25 cellular contexts compared by ENCODE assay signal in genomic region chr1:34845131-34845901, GRCh38. TPM values are rescaled to one million over a fixed set of nuclear protein-coding genes. Genes with fewer than 3 reads are reported as not detected.
DNase-seq lines count a peak whose midpoint lies in the region; ATAC-seq, FAIRE-seq and TF ChIP-seq lines count a peak whose summit lies in the region.
"Had no signal": no experiment of that assay in that cellular context is flagged by ENCODE, and none has a peak within 500 bp of the region (broad histone marks: within the 10 kb centered on the region; RNA-seq: fewer than 3 reads in every experiment).

No MANE protein-coding gene starts in this region.

- peak overlapping the region; percentile 77; the same call in 1 of the 2 replicates for H2BK5ac ChIP-seq in H1 (ENCODE audit: low read depth, low read length)

- ATAC-seq in gastrocnemius medialis (peak in 1 of 2 donors; percentile 31), left colon (no peak)
- ATAC-seq in naive thymus-derived CD4-positive, alpha-beta T cell: no peak
- ATAC-seq: activated T-helper 17 cell treated with anti-CD3 and anti-CD28 coated beads, Interleukin-2, amount 50 U/mL, for 72 hours; body of pancreas; natural killer cell had no signal

- H3K4me3 ChIP-seq in H1 (ENCODE audit: extremely low read depth in 1 of 4, insufficient read depth in 2 of 4, low read depth in 3 of 4, low read length in 4 of 4) (no peak overlapping the region), liver (ENCODE audit: low read depth in 1 of 3, low read length in 3 of 3) (no peak overlapping the region), gastrocnemius medialis (no peak overlapping the region), adrenal gland (no peak overlapping the region)
- H3K4me3 ChIP-seq in naive thymus-derived CD4-positive, alpha-beta T cell (ENCODE audit: low read length): no peak overlapping the region
- H3K4me3 ChIP-seq: body of pancreas, stomach had no signal

- TF ChIP-seq EP300 in H1 (IDR thresholded peaks at IDR 0.05; ENCODE audit: borderline replicate concordance in 1 of 2, low read depth in 2 of 2, low read length in 2 of 2): no peak

- H3K27ac ChIP-seq in H1 (ENCODE audit: low read depth, low read length) (no peak overlapping the region), liver (ENCODE audit: low read depth in 1 of 2, low read length in 2 of 2) (peak overlapping the region; percentile 43), gastrocnemius medialis (peak overlapping the region; percentile 12 to 73 (median 34)), adrenal gland (peak overlapping the region in 2 of 5 donors; percentile 41 to 47)
- no peak overlapping the region for H3K27ac ChIP-seq in naive thymus-derived CD4-positive, alpha-beta T cell (ENCODE audit: low read depth, low read length)
- H3K27ac ChIP-seq: RWPE1 had no signal

- peak overlapping the region; percentile 60; the same call in 1 of the 2 replicates for H2BK12ac ChIP-seq in H1 (ENCODE audit: low read depth, low read length)

- H3K27ac Mint-ChIP-seq in naive thymus-derived CD4-positive, alpha-beta T cell: no peak overlapping the region
- H3K27ac Mint-ChIP-seq: activated T-helper 17 cell treated with anti-CD3 and anti-CD28 coated beads, Interleukin-2, amount 50 U/mL, for 72 hours; natural killer cell had no signal

- no peak overlapping the region for H3K4ac ChIP-seq in H1 (replicated peaks; ENCODE audit: insufficient read length, low read depth, low read length)

- H2AK5ac ChIP-seq in H1 (ENCODE audit: low read depth, low read length): peak overlapping the region; percentile 58; the same call in 1 of the 2 replicates

- no peak overlapping the region for H3K23ac ChIP-seq in H1 (ENCODE audit: insufficient read length)

- TF ChIP-seq POLR2A in H1 (IDR thresholded peaks at IDR 0.05; ENCODE audit: control extremely low read depth in 1 of 2, low read depth in 2 of 2, low read length in 2 of 2): no peak
- TF ChIP-seq POLR2A in gastrocnemius medialis (IDR thresholded peaks at IDR 0.05): no peak
- no peak for TF ChIP-seq POLR2A in adrenal gland (IDR thresholded peaks at IDR 0.05)

- H3K4me1 Mint-ChIP-seq in naive thymus-derived CD4-positive, alpha-beta T cell: peaks cover 11 to 25% (median 24%) of the 10 kb centered on the region in 7 donors

- H3K79me2 ChIP-seq in H1 (ENCODE audit: control insufficient read depth in 1 of 2, insufficient read depth in 2 of 2, low read length in 2 of 2): no peaks in the 10 kb centered on the region

- H3K9me3 ChIP-seq in H1 (ENCODE audit: insufficient read depth in 2 of 2, low read depth in 1 of 2, low read length in 1 of 2) (no peaks in the 10 kb centered on the region), liver (ENCODE audit: control insufficient read depth in 4 of 4, low read length in 3 of 4) (no peaks in the 10 kb centered on the region), gastrocnemius medialis (no peaks in the 10 kb centered on the region), adrenal gland (replicated peaks in 1 of 3) (no peaks in the 10 kb centered on the region)
- no peaks in the 10 kb centered on the region for H3K9me3 ChIP-seq in naive thymus-derived CD4-positive, alpha-beta T cell (ENCODE audit: control insufficient read depth in 2 of 3, low read length in 3 of 3)
- H3K9me3 ChIP-seq: body of pancreas, stomach had no signal

- H3K4me2 ChIP-seq in H1 (ENCODE audit: insufficient read depth in 1 of 2, low read depth in 2 of 2, low read length in 2 of 2): no peak overlapping the region; a peak in 1 of 4 replicates

- peak overlapping the region; percentile 29; the same call in 1 of the 2 replicates for H3K18ac ChIP-seq in H1 (ENCODE audit: extremely low read depth, low read length)

- POLR2A ChIA-PET in H1 (lab: Charles Lee; ENCODE audit: partially characterized antibody): interaction anchor here (0.6 to 1.4 kb wide), 5 partner anchors 7 to 1152 kb away, joined by 3 to 6 read pairs (median 3); no protein-coding TSS in a partner anchor
- POLR2A ChIA-PET in naive thymus-derived CD4-positive, alpha-beta T cell (lab: Charles Lee): no interaction called here

- TF ChIP-seq CTCF in H1 (IDR thresholded peaks at IDR 0.05; ENCODE audit: control extremely low read depth in 1 of 3, insufficient read depth in 1 of 3, low read depth in 1 of 3, low read length in 3 of 3): peak in 2 of 3 experiments; percentile 29 to 51; a peak in 3 of 4 replicates
- TF ChIP-seq CTCF in liver (IDR thresholded peaks at IDR 0.05; ENCODE audit: low read depth, low read length, missing input control): no peak
- TF ChIP-seq CTCF in gastrocnemius medialis (IDR thresholded peaks at IDR 0.05 in 4 of 5, conservative IDR thresholded peaks at IDR 0.05 in 1 of 5): no peak
- TF ChIP-seq CTCF in adrenal gland (IDR thresholded peaks at IDR 0.05): no peak

- H3K14ac ChIP-seq in H1 (ENCODE audit: insufficient read length): no peak overlapping the region

- TF ChIP-seq RAD21 in H1 (IDR thresholded peaks at IDR 0.05 in 1 of 2, conservative IDR thresholded peaks at IDR 0.05 in 1 of 2; ENCODE audit: low read depth in 2 of 2, low read length in 2 of 2) (peak in 1 of 2 experiments; percentile 28; a peak in 1 of 4 replicates), liver (IDR thresholded peaks at IDR 0.05) (no peak)

- peak; percentile 15 for DNase-seq in NCI-H69 (lab: John Stamatoyannopoulos, UW)
- DNase-seq in H1 (ENCODE audit: low read depth in 1 of 2, low spot score in 2 of 2): no peak
- DNase-seq in gastrocnemius medialis: no peak
- DNase-seq in left colon: no peak
- no peak for DNase-seq in NCI-H1436 (lab: John Stamatoyannopoulos, UW)
- DNase-seq in adrenal gland: no peak
- DNase-seq in naive thymus-derived CD4-positive, alpha-beta T cell: no peak
- DNase-seq: activated CD4-positive, alpha-beta T cell treated with anti-CD3 and anti-CD28 coated beads for 48 hours; body of pancreas; head of caudate nucleus; immature natural killer cell; Kasumi-1; mesenchymal stem cell; natural killer cell; NCI-H1048; NCI-H2081; NCI-H510A; stimulated activated CD4-positive, alpha-beta T cell treated with anti-CD3 and anti-CD28 coated beads, Interleukin-4, amount 100 ng/mL, for 24 hours; stomach had no signal

- H3K56ac ChIP-seq in H1 (replicated peaks; ENCODE audit: insufficient read length, low read depth, low read length): no peak overlapping the region

- no peak overlapping the region; the same call in 1 of the 2 replicates for H4K8ac ChIP-seq in H1 (ENCODE audit: extremely low read depth, insufficient read depth, low read length)

- H4K20me1 ChIP-seq in H1 (replicated peaks in 1 of 2; ENCODE audit: control insufficient read depth in 1 of 2, insufficient read depth in 2 of 2, low read length in 2 of 2): no peaks in the 10 kb centered on the region

- no peaks in the 10 kb centered on the region for H3K36me3 ChIP-seq in H1 (ENCODE audit: control insufficient read depth in 2 of 4, insufficient read depth in 4 of 4, low read length in 3 of 4)
- H3K36me3 ChIP-seq in liver (ENCODE audit: control insufficient read depth in 4 of 4, insufficient read depth in 3 of 4, low read depth in 1 of 4, low read length in 3 of 4): peaks cover 0 to 5% (median 1%) of the 10 kb centered on the region in 4 donors
- no peaks in the 10 kb centered on the region for H3K36me3 ChIP-seq in gastrocnemius medialis
- no peaks in the 10 kb centered on the region for H3K36me3 ChIP-seq in adrenal gland (replicated peaks in 1 of 2)
- no peaks in the 10 kb centered on the region for H3K36me3 ChIP-seq in naive thymus-derived CD4-positive, alpha-beta T cell (ENCODE audit: control insufficient read depth in 2 of 3, insufficient read depth in 3 of 3, low read length in 3 of 3)

- H3K9ac ChIP-seq in H1 (replicated peaks in 1 of 4; ENCODE audit: extremely low read depth in 1 of 4, low read depth in 3 of 4, low read length in 3 of 4) (no peak overlapping the region), liver (ENCODE audit: low read depth in 1 of 2, low read length in 2 of 2) (no peak overlapping the region)

- peaks cover 0 to 17% (median 11%) of the 10 kb centered on the region in 5 donors for H3K36me3 Mint-ChIP-seq in naive thymus-derived CD4-positive, alpha-beta T cell
- H3K36me3 Mint-ChIP-seq: natural killer cell had no signal

- H2BK20ac ChIP-seq in H1 (ENCODE audit: low read length): peak overlapping the region; percentile 91

- no peak overlapping the region for H2AFZ ChIP-seq in H1 (ENCODE audit: low read length)

- H3K4me3 Mint-ChIP-seq in naive thymus-derived CD4-positive, alpha-beta T cell: no peak overlapping the region
- H3K4me3 Mint-ChIP-seq: activated T-helper 17 cell treated with anti-CD3 and anti-CD28 coated beads, Interleukin-2, amount 50 U/mL, for 72 hours; immature natural killer cell; natural killer cell had no signal

- H2BK120ac ChIP-seq in H1 (replicated peaks; ENCODE audit: low read depth, low read length): no peak overlapping the region

- no peak overlapping the region for H2BK15ac ChIP-seq in H1 (ENCODE audit: low read length)

- no peaks in the 10 kb centered on the region for H3K27me3 ChIP-seq in H1 (replicated peaks in 1 of 4; ENCODE audit: control insufficient read depth in 3 of 4, extremely low read depth in 1 of 4, insufficient read depth in 3 of 4, low read length in 3 of 4)
- no peaks in the 10 kb centered on the region for H3K27me3 ChIP-seq in liver (ENCODE audit: control insufficient read depth in 4 of 4, insufficient read depth in 4 of 4, low read length in 3 of 4)
- H3K27me3 ChIP-seq in gastrocnemius medialis: no peaks in the 10 kb centered on the region
- no peaks in the 10 kb centered on the region for H3K27me3 ChIP-seq in adrenal gland
- no peaks in the 10 kb centered on the region for H3K27me3 ChIP-seq in naive thymus-derived CD4-positive, alpha-beta T cell (ENCODE audit: control insufficient read depth in 2 of 2, insufficient read depth in 2 of 2, low read length in 2 of 2)
- H3K27me3 ChIP-seq: body of pancreas, stomach had no signal

- in situ Hi-C loops in gastrocnemius medialis (cut with MboI; ENCODE audit: low sequenced_read_pairs in 4 of 4): no loop called here

- H3K4me1 ChIP-seq in H1 (replicated peaks in 1 of 4; ENCODE audit: control insufficient read depth in 3 of 4, insufficient read depth in 4 of 4, low read length in 3 of 4) (peaks cover 16 to 27% (median 18%) of the 10 kb centered on the region in 4 experiments), liver (ENCODE audit: control insufficient read depth in 4 of 4, insufficient read depth in 4 of 4, low read length in 3 of 4) (peaks cover 0 to 7% (median 2%) of the 10 kb centered on the region in 4 donors), gastrocnemius medialis (peaks cover 9 to 28% of the 10 kb centered on the region in 2 donors), adrenal gland (replicated peaks in 1 of 2) (peaks cover 6 to 48% of the 10 kb centered on the region in 2 donors)
- H3K4me1 ChIP-seq in naive thymus-derived CD4-positive, alpha-beta T cell (ENCODE audit: control insufficient read depth in 2 of 2, insufficient read depth in 2 of 2, low read length in 2 of 2): no peaks in the 10 kb centered on the region

- WGBS in H1 (ENCODE audit: extremely low coverage in 1 of 2, insufficient coverage in 1 of 2, insufficient read length in 1 of 2, insufficient replicate concordance in 2 of 2, low coverage in 1 of 2, low lambda C conversion rate in 2 of 2, missing lambda C conversion rate in 1 of 2), 2 experiments: 87% methylated on average over 16 of the region's 16 CpGs; no CpG with 5 or more reads in 1 of the 2 experiments
- 74% methylated on average over 16 of the region's 16 CpGs for whole genome bisulfite sequencing in liver
- 78 to 85% (median 85%) methylated on average over 16 of the region's 16 CpGs for WGBS in adrenal gland, 4 donors

- H3K27me3 Mint-ChIP-seq in naive thymus-derived CD4-positive, alpha-beta T cell: no peaks in the 10 kb centered on the region
- H3K27me3 Mint-ChIP-seq: activated T-helper 17 cell treated with anti-CD3 and anti-CD28 coated beads, Interleukin-2, amount 50 U/mL, for 72 hours had no signal

- H3K9me3 Mint-ChIP-seq in naive thymus-derived CD4-positive, alpha-beta T cell: no peaks in the 10 kb centered on the region
- H3K9me3 Mint-ChIP-seq: activated T-helper 17 cell treated with anti-CD3 and anti-CD28 coated beads, Interleukin-2, amount 50 U/mL, for 72 hours; immature natural killer cell; natural killer cell had no signal

- no peak for FAIRE-seq in H1 (lab: Jason Lieb, UNC)
- FAIRE-seq: GM12892, H54 had no signal

- H4K5ac ChIP-seq in H1 (ENCODE audit: insufficient read length, low read depth, low read length): no peak overlapping the region

- H3K23me2 ChIP-seq in H1 (ENCODE audit: low read depth, low read length): no peaks in the 10 kb centered on the region

- no peaks in the 10 kb centered on the region for H3K79me1 ChIP-seq in H1 (ENCODE audit: low read depth, low read length)

- H4K91ac ChIP-seq in H1 (replicated peaks; ENCODE audit: insufficient read length, low read length): peak overlapping the region; percentile 49

- intact Hi-C loops in gastrocnemius medialis (cut with DNase I; ENCODE audit: low total_unique reads): no loop called here
- intact Hi-C loops in left colon (cut with DNase I, micrococcal nuclease): no loop called here
- intact Hi-C loops in adrenal gland (cut with DNase I): no loop called here
- intact Hi-C loops in naive thymus-derived CD4-positive, alpha-beta T cell (cut with micrococcal nuclease): no loop called here

- CTCF ChIA-PET in H1 (lab: Charles Lee; ENCODE audit: partially characterized antibody): interaction anchor here (0.7 to 14.3 kb wide), 11 partner anchors 8 to 60 kb away, joined by 3 to 230 read pairs (median 5); partner anchors contain the start of genes GJA4 and SMIM12
- CTCF ChIA-PET in naive thymus-derived CD4-positive, alpha-beta T cell (lab: Charles Lee): no interaction called here

RNA-seq across cellular contexts. Expression of gene SMIM12, which starts 14.2 kb away (rescaled TPM):
- total RNA-seq in H1 (2021; fragmentation: NEBNext Ultra II Directional; extraction: Animal tissue kit (Norgen Biotek cat#: 25700)): 40.9 and 42.6 TPM in 2 replicates
- polyA plus RNA-seq in H1 (2011; rRNA removed): 43.8 and 49.2 TPM in 2 replicates
- polyA plus RNA-seq in H1 (2011; cell fraction: cytosol; rRNA removed): 48.0 TPM
- polyA plus RNA-seq in H1 (2011; cell fraction: nucleus; rRNA removed): 27.5 TPM
- polyA plus RNA-seq in H1 (2012, experiment 1 of 2): 27.9 to 49.4 TPM (median 46.8 TPM) in 4 replicates
- polyA plus RNA-seq in H1 (2012, experiment 2 of 2): 37.8 TPM
- 21.6 TPM for polyA plus RNA-seq in H1 (2013, experiment 1 of 2)
- polyA plus RNA-seq in H1 (2013, experiment 2 of 2): 22.7 TPM
- polyA minus RNA-seq in H1 (2011; rRNA and poly(A)+ RNA removed): 34.3 and 36.4 TPM in 2 replicates
- polyA minus RNA-seq in H1 (2011; cell fraction: cytosol; rRNA and poly(A)+ RNA removed): 14.7 TPM
- polyA minus RNA-seq in H1 (2011; cell fraction: nucleus; rRNA and poly(A)+ RNA removed): 10.6 TPM
- total RNA-seq in liver: 10 to 100 TPM; 11.9 to 37.7 TPM
- 10 to 100 TPM; 53.3 to 60.8 TPM for polyA plus RNA-seq in liver
- total RNA-seq in gastrocnemius medialis: 10 to 100 TPM; 24.2 to 40.8 (median 35.6) TPM
- total RNA-seq in left colon: 10 to 100 TPM; 58.8 to 59.4 TPM
- 100 to 1,000 TPM in 1 of 8 donors, 10 to 100 TPM in 7; 39.6 to 109 (median 52.9) TPM for total RNA-seq in adrenal gland
- polyA plus RNA-seq in adrenal gland: 100 to 1,000 TPM in 1 of 3 donors, 10 to 100 TPM in 2; 16.2 to 129 (median 19.3) TPM
- 10 to 100 TPM; 29.1 to 46.4 (median 38.2) TPM for total RNA-seq in naive thymus-derived CD4-positive, alpha-beta T cell
- 10 to 100 TPM; 60.9 to 74.3 TPM for polyA plus RNA-seq in naive thymus-derived CD4-positive, alpha-beta T cell

RNA-seq across cellular contexts. Expression of gene GJA4, which starts 52.5 kb away (rescaled TPM):
- 2.7 and 3.2 TPM in 2 replicates for total RNA-seq in H1 (2021; fragmentation: NEBNext Ultra II Directional; extraction: Animal tissue kit (Norgen Biotek cat#: 25700))
- polyA plus RNA-seq in H1 (2011; rRNA removed) (3.9 and 4.3 TPM in 2 replicates), liver (10 to 100 TPM in 1 of 2 donors, 1 to 10 TPM in 1; 7.9 to 10.3 TPM), adrenal gland (10 to 100 TPM in 1 of 3 donors, 1 to 10 TPM in 2; 4.8 to 10.8 (median 9.7) TPM)
- 2.4 TPM for polyA plus RNA-seq in H1 (2011; cell fraction: cytosol; rRNA removed)
- polyA plus RNA-seq in H1 (2011; cell fraction: nucleus; rRNA removed): 3.8 TPM
- 1.6 to 3.4 TPM (median 2.7 TPM) in 4 replicates for polyA plus RNA-seq in H1 (2012, experiment 1 of 2)
- 2.7 TPM for polyA plus RNA-seq in H1 (2012, experiment 2 of 2)
- polyA plus RNA-seq in H1 (2013, experiment 1 of 2): 14.8 TPM
- 15.5 TPM for polyA plus RNA-seq in H1 (2013, experiment 2 of 2)
- 0.82 and 1.0 TPM in 2 replicates for polyA minus RNA-seq in H1 (2011; rRNA and poly(A)+ RNA removed)
- 2.1 TPM for polyA minus RNA-seq in H1 (2011; cell fraction: cytosol; rRNA and poly(A)+ RNA removed)
- polyA minus RNA-seq in H1 (2011; cell fraction: nucleus; rRNA and poly(A)+ RNA removed): 1.9 TPM
- total RNA-seq in liver (10 to 100 TPM in 1 of 2 donors, 1 to 10 TPM in 1; 6.1 to 10.6 TPM), gastrocnemius medialis (10 to 100 TPM; 14.4 to 41.4 (median 27.7) TPM), left colon (1 to 10 TPM; 1.5 to 2.3 TPM), adrenal gland (10 to 100 TPM; 10.8 to 68.4 (median 23.9) TPM)
- total RNA-seq in naive thymus-derived CD4-positive, alpha-beta T cell: not detected
- not detected for polyA plus RNA-seq in naive thymus-derived CD4-positive, alpha-beta T cell
- total RNA-seq: activated T-helper 17 cell treated with anti-CD3 and anti-CD28 coated beads, Interleukin-2, amount 50 U/mL, for 72 hours; HT-29; natural killer cell had no signal
- polyA plus RNA-seq: immature natural killer cell had no signal

Comparison
In these comparisons a context has a peak if more than half of its experiments do, and no peak if none do; other contexts are left out.
1. H3K27ac ChIP-seq: peak in liver (2 of 2) and gastrocnemius medialis (4 of 4); none in H1 (single experiment) and naive thymus-derived CD4-positive, alpha-beta T cell (single experiment).
2. CTCF ChIP-seq: peak in H1 (2 of 3); none in liver (single experiment), gastrocnemius medialis (0 of 5) and adrenal gland (0 of 6).